22 cellular contexts compared by ENCODE assay signal in the genomic region with DNA sequence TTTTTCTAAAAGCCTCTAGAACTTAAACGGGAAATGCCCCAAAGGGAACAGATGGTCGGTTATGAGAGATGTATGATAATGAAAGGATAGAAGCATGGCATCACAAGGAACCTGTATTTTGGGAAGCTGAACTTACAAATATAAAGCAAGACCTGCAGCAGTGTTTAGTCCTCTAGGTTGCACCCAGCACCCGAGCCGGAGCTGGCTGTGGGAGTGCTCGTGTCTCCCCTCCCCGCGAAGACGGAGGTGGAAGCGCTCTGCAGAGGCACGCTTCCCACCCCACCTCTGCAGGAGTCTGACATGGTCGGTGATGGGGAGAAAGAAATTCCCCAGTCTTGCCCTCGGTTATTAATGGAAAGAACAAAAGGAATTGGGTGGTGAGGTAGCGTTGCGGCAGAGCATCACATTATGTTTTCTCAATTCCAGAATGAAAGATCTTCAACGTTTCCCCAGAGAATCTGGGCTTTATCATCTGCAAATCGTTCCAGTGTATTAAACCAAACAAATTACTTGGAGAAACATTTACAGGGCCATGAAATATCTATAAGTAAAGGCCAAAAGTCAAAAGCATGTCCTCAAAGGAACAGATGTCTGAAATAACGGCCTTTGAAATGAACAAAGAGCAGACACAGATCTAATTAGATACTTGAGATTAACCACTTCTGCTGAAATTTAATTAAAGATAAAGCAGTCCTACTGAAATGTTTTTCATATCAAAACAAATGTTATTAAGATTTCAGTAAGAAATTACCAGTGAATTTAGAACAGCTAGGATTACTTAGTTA.
"Had no signal": no experiment of that assay in that cellular context is flagged by ENCODE, and none has a peak within 500 bp of the region (broad histone marks: within the 10 kb centered on the region; RNA-seq: fewer than 3 reads in every experiment).

No MANE protein-coding gene starts in this region.

- H3K9me3 Mint-ChIP-seq: activated CD4-positive, alpha-beta T cell treated with anti-CD3 and anti-CD28 coated beads, Interleukin-2, amount 10 ng/mL, durations not matched to agents 7 days and 5 days; activated naive CD8-positive, alpha-beta T cell treated with anti-CD3 and anti-CD28 coated beads, Interleukin-2, amount 10 ng/mL, durations not matched to agents 7 days and 5 days; activated T-cell treated with anti-CD3 and anti-CD28 coated beads, Interleukin-2, amount 50 U/mL, for 24 hours; activated T-helper 2 cell treated with anti-CD3 and anti-CD28 coated beads, Interferon-gamma antibody, Interleukin-2, Interleukin-4, amounts not matched to agents 10 μg/mL and 5 μg/mL and 100 μg/mL, durations not matched to agents 14 hours and 24 hours and 36 hours; mesothelial cell of epicardium; natural killer cell treated with Interleukin-12 subunit alpha and Interleukin-12 subunit beta and Interleukin-15 and Interleukin-18, amount 100 ng/mL, for 72 hours; stimulated activated memory B cell treated with anti-CD40 and anti-IgM and Interleukin-4, amounts not matched to agents 10 μg/mL and 1 μg/mL and 100 μg/mL, for 72 hours had no signal

- H3K4me1 Mint-ChIP-seq: activated CD4-positive, alpha-beta T cell treated with anti-CD3 and anti-CD28 coated beads, Interleukin-2, amount 10 ng/mL, durations not matched to agents 7 days and 5 days; activated naive CD8-positive, alpha-beta T cell treated with anti-CD3 and anti-CD28 coated beads, Interleukin-2, amount 10 ng/mL, durations not matched to agents 7 days and 5 days; mesothelial cell of epicardium; stimulated activated memory B cell treated with anti-CD40 and anti-IgM and Interleukin-4, amounts not matched to agents 10 μg/mL and 1 μg/mL and 100 μg/mL, for 72 hours had no signal

- DNase-seq: activated CD4-positive, alpha-beta T cell treated with anti-CD3 and anti-CD28 coated beads, Interleukin-2, amount 10 ng/mL, durations not matched to agents 7 days and 5 days; activated CD8-positive, alpha-beta T cell treated with anti-CD3 and anti-CD28 coated beads, Interleukin-2, amount 10 ng/mL, durations not matched to agents 7 days and 5 days; activated naive CD4-positive, alpha-beta T cell treated with Interleukin-2 at 50 U/mL for 16 hours; activated naive CD8-positive, alpha-beta T cell treated with anti-CD3 and anti-CD28 coated beads, Interleukin-2, amount 10 ng/mL, durations not matched to agents 7 days and 5 days; activated T-cell treated with anti-CD3 and anti-CD28 coated beads, Interleukin-2, amount 50 U/mL, for 24 hours; brain microvascular endothelial cell; central memory CD4-positive, alpha-beta T cell; foreskin keratinocyte; kidney; left lung; retina; spleen; stimulated activated CD4-positive, alpha-beta T cell treated with anti-CD3 and anti-CD28 coated beads, Interleukin-4, amount 100 ng/mL, for 4 hours; T1000; upper lobe of right lung had no signal

- H3K27ac Mint-ChIP-seq: activated CD4-positive, alpha-beta T cell treated with anti-CD3 and anti-CD28 coated beads, Interleukin-2, amount 10 ng/mL, durations not matched to agents 7 days and 5 days; activated CD8-positive, alpha-beta T cell treated with anti-CD3 and anti-CD28 coated beads, Interleukin-2, amount 10 ng/mL, durations not matched to agents 7 days and 5 days; activated naive CD8-positive, alpha-beta T cell treated with anti-CD3 and anti-CD28 coated beads, Interleukin-2, amount 10 ng/mL, durations not matched to agents 7 days and 5 days; activated T-cell treated with anti-CD3 and anti-CD28 coated beads, Interleukin-2, amount 50 U/mL, for 24 hours; activated T-helper 2 cell treated with anti-CD3 and anti-CD28 coated beads, Interferon-gamma antibody, Interleukin-2, Interleukin-4, amounts not matched to agents 10 μg/mL and 5 μg/mL and 100 μg/mL, durations not matched to agents 14 hours and 24 hours and 36 hours; mesothelial cell of epicardium; natural killer cell treated with Interleukin-12 subunit alpha and Interleukin-12 subunit beta and Interleukin-15 and Interleukin-18, amount 100 ng/mL, for 72 hours; stimulated activated memory B cell treated with anti-CD40 and anti-IgM and Interleukin-4, amounts not matched to agents 10 μg/mL and 1 μg/mL and 100 μg/mL, for 72 hours had no signal

- H3K27me3 ChIP-seq: brain microvascular endothelial cell, foreskin keratinocyte, left lung, neutrophil, pancreas, spleen, upper lobe of right lung had no signal

- H3K4me3 ChIP-seq: left lung, pancreas, spleen, thoracic aorta, upper lobe of right lung had no signal

- H3K27ac ChIP-seq: brain microvascular endothelial cell, foreskin keratinocyte, left lung, neutrophil, pancreas, spleen, thoracic aorta, upper lobe of right lung had no signal

- H3K4me3 Mint-ChIP-seq: activated CD4-positive, alpha-beta T cell treated with anti-CD3 and anti-CD28 coated beads, Interleukin-2, amount 10 ng/mL, durations not matched to agents 7 days and 5 days; activated CD8-positive, alpha-beta T cell treated with anti-CD3 and anti-CD28 coated beads, Interleukin-2, amount 10 ng/mL, durations not matched to agents 7 days and 5 days; activated naive CD8-positive, alpha-beta T cell treated with anti-CD3 and anti-CD28 coated beads, Interleukin-2, amount 10 ng/mL, durations not matched to agents 7 days and 5 days; activated T-cell treated with anti-CD3 and anti-CD28 coated beads, Interleukin-2, amount 50 U/mL, for 24 hours; mesothelial cell of epicardium; natural killer cell treated with Interleukin-12 subunit alpha and Interleukin-12 subunit beta and Interleukin-15 and Interleukin-18, amount 100 ng/mL, for 72 hours; stimulated activated memory B cell treated with anti-CD40 and anti-IgM and Interleukin-4, amounts not matched to agents 10 μg/mL and 1 μg/mL and 100 μg/mL, for 72 hours had no signal

- H3K27me3 Mint-ChIP-seq: activated CD4-positive, alpha-beta T cell treated with anti-CD3 and anti-CD28 coated beads, Interleukin-2, amount 10 ng/mL, durations not matched to agents 7 days and 5 days; activated naive CD8-positive, alpha-beta T cell treated with anti-CD3 and anti-CD28 coated beads, Interleukin-2, amount 10 ng/mL, durations not matched to agents 7 days and 5 days; activated T-cell treated with anti-CD3 and anti-CD28 coated beads, Interleukin-2, amount 50 U/mL, for 24 hours; natural killer cell treated with Interleukin-12 subunit alpha and Interleukin-12 subunit beta and Interleukin-15 and Interleukin-18, amount 100 ng/mL, for 72 hours; stimulated activated memory B cell treated with anti-CD40 and anti-IgM and Interleukin-4, amounts not matched to agents 10 μg/mL and 1 μg/mL and 100 μg/mL, for 72 hours had no signal
